Comparison of ENCODE assay signal across 24 cellular contexts in genomic region chr12:124093297-124093696, GRCh38.
"Had no signal": no experiment of that assay in that cellular context is flagged by ENCODE, and none has a peak within 500 bp of the region (broad histone marks: within the 10 kb centered on the region; RNA-seq: fewer than 3 reads in every experiment).

No MANE protein-coding gene starts in this region.

- H3K9me3 ChIP-seq: mucosa of descending colon, prostate gland, right atrium auricular region, sigmoid colon, stomach, thyroid gland had no signal

- H3K27me3 ChIP-seq: right atrium auricular region, sigmoid colon, stomach, thyroid gland had no signal

- H3K36me3 ChIP-seq: prostate gland, right atrium auricular region, sigmoid colon, stomach, thyroid gland had no signal

- DNase-seq: cortex of kidney; effector CD4-positive, alpha-beta T cell; hypothalamus; kidney; mucosa of descending colon; naive B cell; sigmoid colon; stimulated activated CD4-positive, alpha-beta T cell treated with anti-CD3 and anti-CD28 coated beads, Interleukin-2, amount 100 ng/mL, for 24 hours; stimulated activated CD4-positive, alpha-beta T cell treated with anti-CD3 and anti-CD28 coated beads, Interleukin-4, amount 100 ng/mL, for 24 hours; stimulated activated naive CD4-positive, alpha-beta T cell treated with Interleukin-2 at 50 U/mL for 16 hours; stomach; thyroid gland had no signal

- H2AFZ ChIP-seq: parathyroid adenoma had no signal

- H3K9me3 Mint-ChIP-seq: memory B cell; mesothelial cell of epicardium; natural killer cell treated with Interleukin-12 subunit alpha and Interleukin-12 subunit beta and Interleukin-15 and Interleukin-18, amount 100 ng/mL, for 72 hours; type B pancreatic cell had no signal

- H3K36me3 Mint-ChIP-seq: memory B cell; naive B cell; natural killer cell treated with Interleukin-12 subunit alpha and Interleukin-12 subunit beta and Interleukin-15 and Interleukin-18, amount 100 ng/mL, for 72 hours; stimulated activated effector memory CD8-positive, alpha-beta T cell treated with anti-CD3 and anti-CD28 coated beads, Interleukin-12 subunit alpha, Interleukin-12 subunit beta, amount 100 ng/mL, for 72 hours; type B pancreatic cell had no signal

- H3K4me3 ChIP-seq: lung, mucosa of descending colon, prostate gland, right atrium auricular region, sigmoid colon, stomach, thyroid gland had no signal

- H3K79me2 ChIP-seq: parathyroid adenoma had no signal

- H3K9ac ChIP-seq: parathyroid adenoma had no signal

- ATAC-seq: left lobe of liver; mucosa of descending colon; natural killer cell treated with Interleukin-12 subunit alpha and Interleukin-12 subunit beta and Interleukin-15 and Interleukin-18, amount 100 ng/mL, for 72 hours; stimulated activated effector memory CD8-positive, alpha-beta T cell treated with anti-CD3 and anti-CD28 coated beads, Interleukin-12 subunit alpha, Interleukin-12 subunit beta, amount 100 ng/mL, for 72 hours had no signal

- H3K4me1 Mint-ChIP-seq: memory B cell; naive B cell; stimulated activated effector memory CD8-positive, alpha-beta T cell treated with anti-CD3 and anti-CD28 coated beads, Interleukin-12 subunit alpha, Interleukin-12 subunit beta, amount 100 ng/mL, for 72 hours had no signal

- H3K27ac ChIP-seq: parathyroid adenoma, prostate gland, right atrium auricular region, sigmoid colon, stomach, thyroid gland had no signal

- FAIRE-seq: frontal cortex, kidney had no signal

- H3K27ac Mint-ChIP-seq: memory B cell; mesothelial cell of epicardium; naive B cell; natural killer cell treated with Interleukin-12 subunit alpha and Interleukin-12 subunit beta and Interleukin-15 and Interleukin-18, amount 100 ng/mL, for 72 hours; stimulated activated effector memory CD8-positive, alpha-beta T cell treated with anti-CD3 and anti-CD28 coated beads, Interleukin-12 subunit alpha, Interleukin-12 subunit beta, amount 100 ng/mL, for 72 hours; type B pancreatic cell had no signal

- H3K4me3 Mint-ChIP-seq: memory B cell; mesothelial cell of epicardium; naive B cell; natural killer cell treated with Interleukin-12 subunit alpha and Interleukin-12 subunit beta and Interleukin-15 and Interleukin-18, amount 100 ng/mL, for 72 hours; neural crest cell; stimulated activated effector memory CD8-positive, alpha-beta T cell treated with anti-CD3 and anti-CD28 coated beads, Interleukin-12 subunit alpha, Interleukin-12 subunit beta, amount 100 ng/mL, for 72 hours; type B pancreatic cell had no signal

- H3K4me1 ChIP-seq: parathyroid adenoma, prostate gland, right atrium auricular region, thyroid gland had no signal
